In genomic region chrX:87338510-87338909, GRCh38 we compare ENCODE assay signal across 8 cellular contexts.
DNase-seq lines count a peak whose midpoint lies in the region; ATAC-seq and TF ChIP-seq lines count a peak whose summit lies in the region.

No MANE protein-coding gene starts in this region.

- no peak for TF ChIP-seq POLR2A in ovary (IDR thresholded peaks at IDR 0.05)

- TF ChIP-seq EP300 in ovary (IDR thresholded peaks at IDR 0.05) = no peak

- peak; percentile 5 for DNase-seq in COLO829 (ENCODE audit: low spot score)
- peak; percentile 2 for DNase-seq in RPMI7951 (ENCODE audit: low read depth)
- peak; percentile 1 for DNase-seq in iPS-NIHi11 (ENCODE audit: low spot score)
- no peak for DNase-seq in substantia nigra (lab: John Stamatoyannopoulos, UW)
- no peak for DNase-seq in CD8-positive, alpha-beta T cell
- DNase-seq in ovary = no peak

- no peaks in the 10 kb centered on the region for H3K9me3 ChIP-seq in CD8-positive, alpha-beta T cell (ENCODE audit: low read length)
- H3K9me3 ChIP-seq in ovary = no peaks in the 10 kb centered on the region

- no peak overlapping the region for H3K4me3 ChIP-seq in CD8-positive, alpha-beta T cell (ENCODE audit: low read depth, low read length)
- no peak overlapping the region for H3K4me3 ChIP-seq in ovary

- ATAC-seq in HG02970 (IDR thresholded peaks at IDR 0.05; ENCODE audit: low FRiP score, unreplicated experiment) = peak; percentile 74
- ATAC-seq in CD8-positive, alpha-beta T cell = no peak
- no peak for ATAC-seq in HG02840 (IDR thresholded peaks at IDR 0.05; ENCODE audit: low FRiP score, unreplicated experiment)

- H3K27ac ChIP-seq in substantia nigra (ENCODE audit: low read depth, low read length, poor library complexity, severe bottlenecking) (no peak overlapping the region), ovary (no peak overlapping the region)
- no peak overlapping the region for H3K27ac ChIP-seq in CD8-positive, alpha-beta T cell (ENCODE audit: low read depth, low read length)

- no peaks in the 10 kb centered on the region for H3K36me3 Mint-ChIP-seq in CD8-positive, alpha-beta T cell

- H3K4me1 Mint-ChIP-seq in CD8-positive, alpha-beta T cell (ENCODE audit: low read depth) = no peaks in the 10 kb centered on the region

- intact Hi-C loops in CD8-positive, alpha-beta T cell (cut with DNase I, micrococcal nuclease) = no loop called here
- intact Hi-C loops in ovary (cut with DNase I) = loop anchor here in 2 of 4 donors (10.0 kb wide), 1 partner anchor 326 kb away; no protein-coding TSS in a partner anchor

- CTCF ChIA-PET in CD8-positive, alpha-beta T cell (lab: Charles Lee) = no interaction called here

- POLR2A ChIA-PET in CD8-positive, alpha-beta T cell (lab: Charles Lee) = no interaction called here

- H3K27me3 Mint-ChIP-seq in CD8-positive, alpha-beta T cell (ENCODE audit: low read depth) = no peaks in the 10 kb centered on the region

- H3K27ac Mint-ChIP-seq in CD8-positive, alpha-beta T cell = no peak overlapping the region

- H3K36me3 ChIP-seq in CD8-positive, alpha-beta T cell (ENCODE audit: insufficient read depth, low read length) = no peaks in the 10 kb centered on the region
- H3K36me3 ChIP-seq in ovary = no peaks in the 10 kb centered on the region

- TF ChIP-seq CTCF in CD8-positive, alpha-beta T cell (IDR thresholded peaks at IDR 0.05) = no peak
- TF ChIP-seq CTCF in ovary (IDR thresholded peaks at IDR 0.05) = peak in 1 of 3 donors; percentile 34

- H3K4me3 Mint-ChIP-seq in CD8-positive, alpha-beta T cell = no peak overlapping the region

- no peaks in the 10 kb centered on the region for H3K9me3 Mint-ChIP-seq in CD8-positive, alpha-beta T cell

- H3K27me3 ChIP-seq in CD8-positive, alpha-beta T cell (ENCODE audit: insufficient read depth, low read length) = no peaks in the 10 kb centered on the region
- no peaks in the 10 kb centered on the region for H3K27me3 ChIP-seq in ovary

- H3K4me1 ChIP-seq in CD8-positive, alpha-beta T cell (ENCODE audit: insufficient read depth, low read length) = no peaks in the 10 kb centered on the region
- no peaks in the 10 kb centered on the region for H3K4me1 ChIP-seq in ovary (ENCODE audit: insufficient read depth)

Comparison
In these comparisons a context has a peak if more than half of its experiments do, and no peak if none do; other contexts are left out.
1. DNase-seq: peak in COLO829 (single experiment), RPMI7951 (single experiment) and iPS-NIHi11 (single experiment); none in substantia nigra (0 of 49), CD8-positive, alpha-beta T cell (0 of 7) and ovary (0 of 5).